1 cellular context compared by ENCODE assay signal in genomic region chr20:48741669-48742068, GRCh38.
TF ChIP-seq lines count a peak whose summit lies in the region.

No MANE protein-coding gene starts in this region.

TF ChIP-seq in GM12878, 131 proteins besides CTCF, POLR2A, EP300 and RAD21 (continued from another document):
- no peak for TF ChIP-seq SKIL (IDR thresholded peaks at IDR 0.05; ENCODE audit: low read depth, poor library complexity, severe bottlenecking)
- no peak for TF ChIP-seq ESRRA (IDR thresholded peaks at IDR 0.05; ENCODE audit: low read length)
- TF ChIP-seq NFIC (IDR thresholded peaks at IDR 0.05; ENCODE audit: low read depth, low read length): no peak
- TF ChIP-seq POLR2AphosphoS2 (IDR thresholded peaks at IDR 0.05; ENCODE audit: low read depth, low read length): no peak
- TF ChIP-seq BHLHE40 (IDR thresholded peaks at IDR 0.05; ENCODE audit: borderline replicate concordance in 1 of 2, low read depth in 2 of 2, low read length in 1 of 2): no peak
- TF ChIP-seq ZSCAN29 (IDR thresholded peaks at IDR 0.05): no peak
- no peak for TF ChIP-seq RFX5 (IDR thresholded peaks at IDR 0.05; ENCODE audit: low read depth, low read length)
- no peak for TF ChIP-seq FOS (IDR thresholded peaks at IDR 0.05; ENCODE audit: borderline replicate concordance, extremely low read depth, insufficient read length)
- TF ChIP-seq STAT3 (IDR thresholded peaks at IDR 0.05; ENCODE audit: low read depth, low read length): no peak
- TF ChIP-seq ZNF592 (IDR thresholded peaks at IDR 0.05): no peak
- TF ChIP-seq CREM (IDR thresholded peaks at IDR 0.05; ENCODE audit: low read depth): no peak
- TF ChIP-seq MLLT1 (IDR thresholded peaks at IDR 0.05): no peak
- no peak for TF ChIP-seq KLF5 (IDR thresholded peaks at IDR 0.05; ENCODE audit: partially characterized antibody)
TF ChIP-seq in GM12878: peak in this region for 0.
